ENCODE assay signal across 31 cellular contexts in genomic region chr16:9238346-9238745, GRCh38.
"Had no signal": no experiment of that assay in that cellular context is flagged by ENCODE, and none has a peak within 500 bp of the region (broad histone marks: within the 10 kb centered on the region; RNA-seq: fewer than 3 reads in every experiment).

No MANE protein-coding gene starts in this region.

- H3K4me3 Mint-ChIP-seq: activated CD4-positive, alpha-beta memory T cell treated with anti-CD3 and anti-CD28 coated beads, Interleukin-2, amount 10 ng/mL, durations not matched to agents 7 days and 5 days; activated CD4-positive, alpha-beta T cell treated with anti-CD3 and anti-CD28 coated beads for 36 hours; activated CD4-positive, alpha-beta T cell treated with anti-CD3 and anti-CD28 coated beads, Interleukin-2, amount 10 ng/mL, durations not matched to agents 7 days and 5 days; activated CD8-positive, alpha-beta memory T cell treated with anti-CD3 and anti-CD28 coated beads, Interleukin-2, amount 10 ng/mL, durations not matched to agents 7 days and 5 days; activated CD8-positive, alpha-beta T cell treated with anti-CD3 and anti-CD28 coated beads, Interleukin-2, amount 10 ng/mL, durations not matched to agents 7 days and 5 days; activated naive CD4-positive, alpha-beta T cell treated with anti-CD3 and anti-CD28 coated beads, Interleukin-2, amount 10 ng/mL, durations not matched to agents 7 days and 5 days; activated naive CD4-positive, alpha-beta T cell treated with anti-CD3 and anti-CD28 coated beads, Interleukin-2, amount 50 U/mL, for 24 hours; activated naive CD8-positive, alpha-beta T cell; activated naive CD8-positive, alpha-beta T cell treated with anti-CD3 and anti-CD28 coated beads, Interleukin-2, amount 10 ng/mL, durations not matched to agents 7 days and 5 days; activated naive CD8-positive, alpha-beta T cell treated with anti-CD3 and anti-CD28 coated beads, Interleukin-2, amount 50 U/mL, for 24 hours; activated T-cell treated with anti-CD3 and anti-CD28 coated beads, Interleukin-2, amount 50 U/mL, for 24 hours; brain; central memory CD8-positive, alpha-beta T cell; T-helper 1 cell treated with Interleukin-12 subunit alpha and Interleukin-12 subunit beta and Interleukin-4 antibody, amounts not matched to agents 30 μg/mL and 1 μg/mL, for 36 hours; T-helper 2 cell treated with Interferon-gamma antibody and Interleukin-4, amounts not matched to agents 5 μg/mL and 100 μg/mL, for 36 hours had no signal

- H3K4me1 Mint-ChIP-seq: activated CD4-positive, alpha-beta memory T cell treated with anti-CD3 and anti-CD28 coated beads, Interleukin-2, amount 10 ng/mL, durations not matched to agents 7 days and 5 days; activated CD4-positive, alpha-beta T cell treated with anti-CD3 and anti-CD28 coated beads for 36 hours; activated CD4-positive, alpha-beta T cell treated with anti-CD3 and anti-CD28 coated beads, Interleukin-2, amount 10 ng/mL, durations not matched to agents 7 days and 5 days; activated CD8-positive, alpha-beta memory T cell treated with anti-CD3 and anti-CD28 coated beads, Interleukin-2, amount 10 ng/mL, durations not matched to agents 7 days and 5 days; activated naive CD4-positive, alpha-beta T cell treated with anti-CD3 and anti-CD28 coated beads, Interleukin-2, amount 10 ng/mL, durations not matched to agents 7 days and 5 days; activated naive CD4-positive, alpha-beta T cell treated with anti-CD3 and anti-CD28 coated beads, Interleukin-2, amount 50 U/mL, for 24 hours; activated naive CD8-positive, alpha-beta T cell treated with anti-CD3 and anti-CD28 coated beads, Interleukin-2, amount 10 ng/mL, durations not matched to agents 7 days and 5 days; activated naive CD8-positive, alpha-beta T cell treated with anti-CD3 and anti-CD28 coated beads, Interleukin-2, amount 50 U/mL, for 24 hours; brain; central memory CD8-positive, alpha-beta T cell had no signal

- H3K9me3 Mint-ChIP-seq: activated naive CD4-positive, alpha-beta T cell treated with anti-CD3 and anti-CD28 coated beads, Interleukin-2, amount 50 U/mL, for 24 hours; central memory CD8-positive, alpha-beta T cell had no signal

- H3K27ac Mint-ChIP-seq: activated CD4-positive, alpha-beta memory T cell treated with anti-CD3 and anti-CD28 coated beads, Interleukin-2, amount 10 ng/mL, durations not matched to agents 7 days and 5 days; activated CD4-positive, alpha-beta T cell treated with anti-CD3 and anti-CD28 coated beads for 36 hours; activated CD4-positive, alpha-beta T cell treated with anti-CD3 and anti-CD28 coated beads, Interleukin-2, amount 10 ng/mL, durations not matched to agents 7 days and 5 days; activated CD8-positive, alpha-beta memory T cell treated with anti-CD3 and anti-CD28 coated beads, Interleukin-2, amount 10 ng/mL, durations not matched to agents 7 days and 5 days; activated CD8-positive, alpha-beta T cell treated with anti-CD3 and anti-CD28 coated beads, Interleukin-2, amount 10 ng/mL, durations not matched to agents 7 days and 5 days; activated naive CD4-positive, alpha-beta T cell treated with anti-CD3 and anti-CD28 coated beads, Interleukin-2, amount 10 ng/mL, durations not matched to agents 7 days and 5 days; activated naive CD4-positive, alpha-beta T cell treated with anti-CD3 and anti-CD28 coated beads, Interleukin-2, amount 50 U/mL, for 24 hours; activated naive CD8-positive, alpha-beta T cell; activated naive CD8-positive, alpha-beta T cell treated with anti-CD3 and anti-CD28 coated beads, Interleukin-2, amount 10 ng/mL, durations not matched to agents 7 days and 5 days; activated naive CD8-positive, alpha-beta T cell treated with anti-CD3 and anti-CD28 coated beads, Interleukin-2, amount 50 U/mL, for 24 hours; activated T-cell treated with anti-CD3 and anti-CD28 coated beads, Interleukin-2, amount 50 U/mL, for 24 hours; activated T-helper 2 cell treated with anti-CD3 and anti-CD28 coated beads, Interferon-gamma antibody, Interleukin-2, Interleukin-4, amounts not matched to agents 10 μg/mL and 5 μg/mL and 100 μg/mL, durations not matched to agents 14 hours and 24 hours and 36 hours; brain; T-helper 1 cell treated with Interleukin-12 subunit alpha and Interleukin-12 subunit beta and Interleukin-4 antibody, amounts not matched to agents 30 μg/mL and 1 μg/mL, for 36 hours; T-helper 2 cell treated with Interferon-gamma antibody and Interleukin-4, amounts not matched to agents 5 μg/mL and 100 μg/mL, for 36 hours had no signal

- DNase-seq: activated CD4-positive, alpha-beta memory T cell treated with anti-CD3 and anti-CD28 coated beads, Interleukin-2, amount 10 ng/mL, durations not matched to agents 7 days and 5 days; activated CD4-positive, alpha-beta T cell treated with anti-CD3 and anti-CD28 coated beads for 1 hour; activated CD4-positive, alpha-beta T cell treated with anti-CD3 and anti-CD28 coated beads for 36 hours; activated CD4-positive, alpha-beta T cell treated with anti-CD3 and anti-CD28 coated beads for 48 hours; activated CD4-positive, alpha-beta T cell treated with anti-CD3 and anti-CD28 coated beads, Interleukin-2, amount 10 ng/mL, durations not matched to agents 7 days and 5 days; activated CD4-positive, alpha-beta T cell treated with anti-CD3 and anti-CD28 coated beads, Interleukin-2, amount 50 U/mL, for 48 hours; activated CD4-positive, CD25-positive, alpha-beta regulatory T cell; activated CD8-positive, alpha-beta memory T cell treated with anti-CD3 and anti-CD28 coated beads for 24 hours; activated CD8-positive, alpha-beta memory T cell treated with anti-CD3 and anti-CD28 coated beads, Interleukin-2, amount 10 ng/mL, durations not matched to agents 7 days and 5 days; activated CD8-positive, alpha-beta memory T cell treated with anti-CD3 and anti-CD28 coated beads, Interleukin-2, amount 50 U/mL, for 48 hours; activated CD8-positive, alpha-beta T cell treated with anti-CD3 and anti-CD28 coated beads, Interleukin-2, amount 10 ng/mL, durations not matched to agents 7 days and 5 days; activated effector memory CD4-positive, alpha-beta T cell treated with Interleukin-2 at 50 U/mL for 16 hours; activated gamma-delta T cell; activated naive CD4-positive, alpha-beta T cell treated with anti-CD3 and anti-CD28 coated beads, Interleukin-2, amount 10 ng/mL, durations not matched to agents 7 days and 5 days; activated naive CD4-positive, alpha-beta T cell treated with Interleukin-2 at 50 U/mL for 16 hours; activated naive CD8-positive, alpha-beta T cell treated with anti-CD3 and anti-CD28 coated beads, Interleukin-2, amount 10 ng/mL, durations not matched to agents 7 days and 5 days; activated naive CD8-positive, alpha-beta T cell treated with anti-CD3 and anti-CD28 coated beads, Interleukin-2, amount 50 U/mL, for 24 hours; activated T-cell treated with anti-CD3 and anti-CD28 coated beads, Interleukin-2, amount 50 U/mL, for 24 hours; activated T-cell treated with anti-CD3 and anti-CD28 coated beads, Interleukin-2, amount 50 U/mL, for 48 hours; amygdala; T-helper 1 cell; T-helper 2 cell; T-helper 9 cell had no signal

- H3K36me3 Mint-ChIP-seq: activated CD8-positive, alpha-beta memory T cell treated with anti-CD3 and anti-CD28 coated beads, Interleukin-2, amount 10 ng/mL, durations not matched to agents 7 days and 5 days; activated naive CD4-positive, alpha-beta T cell treated with anti-CD3 and anti-CD28 coated beads, Interleukin-2, amount 10 ng/mL, durations not matched to agents 7 days and 5 days; activated naive CD4-positive, alpha-beta T cell treated with anti-CD3 and anti-CD28 coated beads, Interleukin-2, amount 50 U/mL, for 24 hours; activated naive CD8-positive, alpha-beta T cell; activated naive CD8-positive, alpha-beta T cell treated with anti-CD3 and anti-CD28 coated beads, Interleukin-2, amount 10 ng/mL, durations not matched to agents 7 days and 5 days; brain had no signal

- ATAC-seq: activated CD4-positive, alpha-beta T cell treated with anti-CD3 and anti-CD28 coated beads for 36 hours; activated CD4-positive, CD25-positive, alpha-beta regulatory T cell treated with anti-CD3 and anti-CD28 coated beads, Interleukin-2, amount 50 U/mL, for 24 hours; activated CD8-positive, alpha-beta memory T cell treated with anti-CD3 and anti-CD28 coated beads, Interleukin-2, amount 10 ng/mL, durations not matched to agents 7 days and 5 days; activated CD8-positive, alpha-beta T cell treated with anti-CD3 and anti-CD28 coated beads, Interleukin-2, amount 10 ng/mL, durations not matched to agents 7 days and 5 days; activated naive CD8-positive, alpha-beta T cell treated with anti-CD3 and anti-CD28 coated beads, Interleukin-2, amount 50 U/mL, for 24 hours had no signal

- H3K27me3 Mint-ChIP-seq: activated CD4-positive, alpha-beta memory T cell treated with anti-CD3 and anti-CD28 coated beads, Interleukin-2, amount 10 ng/mL, durations not matched to agents 7 days and 5 days; activated CD4-positive, alpha-beta T cell treated with anti-CD3 and anti-CD28 coated beads, Interleukin-2, amount 10 ng/mL, durations not matched to agents 7 days and 5 days; activated CD8-positive, alpha-beta memory T cell treated with anti-CD3 and anti-CD28 coated beads, Interleukin-2, amount 10 ng/mL, durations not matched to agents 7 days and 5 days; activated naive CD4-positive, alpha-beta T cell treated with anti-CD3 and anti-CD28 coated beads, Interleukin-2, amount 10 ng/mL, durations not matched to agents 7 days and 5 days; activated naive CD8-positive, alpha-beta T cell; activated naive CD8-positive, alpha-beta T cell treated with anti-CD3 and anti-CD28 coated beads, Interleukin-2, amount 50 U/mL, for 24 hours; activated T-cell treated with anti-CD3 and anti-CD28 coated beads, Interleukin-2, amount 50 U/mL, for 24 hours had no signal
